ENCODE assay signal across 19 cellular contexts in genomic region chr6:168227840-168228239, GRCh38.
DNase-seq lines count a peak whose midpoint lies in the region; ATAC-seq and TF ChIP-seq lines count a peak whose summit lies in the region.
"Had no signal": no experiment of that assay in that cellular context is flagged by ENCODE, and none has a peak within 500 bp of the region (broad histone marks: within the 10 kb centered on the region; RNA-seq: fewer than 3 reads in every experiment).

No MANE protein-coding gene starts in this region.

- H2BK120ac ChIP-seq in H9 (ENCODE audit: low read depth, low read length, poor library complexity, severe bottlenecking), result no peak overlapping the region

- H3K4me3 ChIP-seq in endodermal cell (ENCODE audit: low read length) (no peak overlapping the region), BE2C (ENCODE audit: low read depth, low read length) (no peak overlapping the region), heart left ventricle (no peak overlapping the region)
- H3K4me3 ChIP-seq: BLaER1 treated with 17β-estradiol and CSF1 and Interleukin-3, amounts not matched to agents 10 nM and 100 nM; GM12878 had no signal

- no peak for ATAC-seq in natural killer cell treated with Interleukin-12 subunit alpha and Interleukin-12 subunit beta and Interleukin-15 and Interleukin-18, amount 100 ng/mL, for 72 hours
- ATAC-seq in natural killer cell (no peak), heart left ventricle (no peak)
- ATAC-seq: CD8-positive, alpha-beta T cell; GM12878 had no signal

- no peak for TF ChIP-seq POLR2A in heart left ventricle (IDR thresholded peaks at IDR 0.05)

- peaks cover 0 to 17% of the 10 kb centered on the region in 2 donors for H3K27me3 Mint-ChIP-seq in natural killer cell treated with Interleukin-12 subunit alpha and Interleukin-12 subunit beta and Interleukin-15 and Interleukin-18, amount 100 ng/mL, for 72 hours
- H3K27me3 Mint-ChIP-seq in natural killer cell (ENCODE audit: low read depth in 2 of 2) (peaks cover 9 to 12% of the 10 kb centered on the region in 2 donors), H9 (ENCODE audit: low read depth) (peaks cover 3% of the 10 kb centered on the region; the same call in 1 of the 2 replicates), endodermal cell (ENCODE audit: insufficient read depth) (peaks cover 4% of the 10 kb centered on the region), nephron (ENCODE audit: low read depth) (peaks cover 13% of the 10 kb centered on the region)

- no peaks in the 10 kb centered on the region for H3K9me3 ChIP-seq in H9 (ENCODE audit: control insufficient read depth, low read depth, low read length)
- no peaks in the 10 kb centered on the region for H3K9me3 ChIP-seq in endodermal cell (ENCODE audit: control insufficient read depth, low read length)
- H3K9me3 ChIP-seq in BE2C, result no peaks in the 10 kb centered on the region
- no peaks in the 10 kb centered on the region for H3K9me3 ChIP-seq in heart left ventricle
- H3K9me3 ChIP-seq: BLaER1 treated with 17β-estradiol and CSF1 and Interleukin-3, amounts not matched to agents 10 nM and 100 nM; Caco-2 had no signal

- H3K4me1 Mint-ChIP-seq in natural killer cell treated with Interleukin-12 subunit alpha and Interleukin-12 subunit beta and Interleukin-15 and Interleukin-18, amount 100 ng/mL, for 72 hours (ENCODE audit: low read depth in 2 of 2), result no peaks in the 10 kb centered on the region
- H3K4me1 Mint-ChIP-seq in natural killer cell (no peaks in the 10 kb centered on the region), H9 (peaks cover 26 to 45% of the 10 kb centered on the region in 2 experiments), endodermal cell (peaks cover 29% of the 10 kb centered on the region), nephron (peaks cover 66% of the 10 kb centered on the region)

- H3K36me3 Mint-ChIP-seq in natural killer cell treated with Interleukin-12 subunit alpha and Interleukin-12 subunit beta and Interleukin-15 and Interleukin-18, amount 100 ng/mL, for 72 hours, result no peaks in the 10 kb centered on the region
- H3K36me3 Mint-ChIP-seq in natural killer cell, result no peaks in the 10 kb centered on the region
- H3K36me3 Mint-ChIP-seq in H9 (ENCODE audit: insufficient read depth in 1 of 3, low read depth in 3 of 3), result no peaks in the 10 kb centered on the region
- no peaks in the 10 kb centered on the region for H3K36me3 Mint-ChIP-seq in endodermal cell (ENCODE audit: low read depth)
- H3K36me3 Mint-ChIP-seq in nephron (ENCODE audit: low read depth), result no peaks in the 10 kb centered on the region
- H3K36me3 Mint-ChIP-seq: CD8-positive, alpha-beta T cell had no signal

- TF ChIP-seq CTCF in natural killer cell (IDR thresholded peaks at IDR 0.05), result no peak
- no peak for TF ChIP-seq CTCF in H9 (conservative IDR thresholded peaks at IDR 0.05)
- no peak for TF ChIP-seq CTCF in endodermal cell (conservative IDR thresholded peaks at IDR 0.05)
- TF ChIP-seq CTCF in nephron (IDR thresholded peaks at IDR 0.05; ENCODE audit: unreplicated experiment in 3 of 3), result no peak
- no peak for TF ChIP-seq CTCF in BE2C (IDR thresholded peaks at IDR 0.05; ENCODE audit: low read depth, low read length)
- no peak for TF ChIP-seq CTCF in heart left ventricle (IDR thresholded peaks at IDR 0.05)

- H4K20me1 ChIP-seq in H9 (ENCODE audit: control insufficient read depth, insufficient read depth, insufficient read length), result no peaks in the 10 kb centered on the region
- H4K20me1 ChIP-seq: BLaER1 treated with 17β-estradiol and CSF1 and Interleukin-3, amounts not matched to agents 10 nM and 100 nM had no signal

- no peak overlapping the region for H2BK5ac ChIP-seq in H9 (ENCODE audit: insufficient read length, low read length)

- H2AFZ ChIP-seq in H9 (ENCODE audit: low read length), result no peak overlapping the region

- H3K79me1 ChIP-seq in H9 (ENCODE audit: insufficient read depth, low read depth, low read length, poor library complexity, severe bottlenecking), result no peaks in the 10 kb centered on the region

- no peak overlapping the region for H2BK12ac ChIP-seq in H9 (ENCODE audit: insufficient read length, low read depth, low read length)

- H3K4me2 ChIP-seq in H9 (ENCODE audit: insufficient read depth, insufficient read length, low read length), result no peak overlapping the region
- H3K4me2 ChIP-seq: BLaER1 treated with 17β-estradiol and CSF1 and Interleukin-3, amounts not matched to agents 10 nM and 100 nM had no signal

- no peak overlapping the region for H3K4ac ChIP-seq in H9 (ENCODE audit: low read depth, low read length)

- H3K27me3 ChIP-seq in H9 (ENCODE audit: insufficient read depth, low read length), result no peaks in the 10 kb centered on the region
- no peaks in the 10 kb centered on the region for H3K27me3 ChIP-seq in endodermal cell (ENCODE audit: control insufficient read depth, insufficient read depth, low read length, poor library complexity, severe bottlenecking)
- H3K27me3 ChIP-seq in BE2C, result no peaks in the 10 kb centered on the region
- H3K27me3 ChIP-seq in heart left ventricle, result peaks cover 0 to 18% (median 0%) of the 10 kb centered on the region in 9 donors

- H3T11ph ChIP-seq in H9 (ENCODE audit: low read length), result no peak overlapping the region

- no peak overlapping the region for H3K4me3 Mint-ChIP-seq in natural killer cell treated with Interleukin-12 subunit alpha and Interleukin-12 subunit beta and Interleukin-15 and Interleukin-18, amount 100 ng/mL, for 72 hours
- no peak overlapping the region for H3K4me3 Mint-ChIP-seq in natural killer cell
- H3K4me3 Mint-ChIP-seq in H9, result no peak overlapping the region
- H3K4me3 Mint-ChIP-seq in endodermal cell, result no peak overlapping the region
- no peak overlapping the region for H3K4me3 Mint-ChIP-seq in nephron
- H3K4me3 Mint-ChIP-seq: CD4-positive, alpha-beta T cell; CD8-positive, alpha-beta T cell had no signal

- no peak overlapping the region for H3K27ac Mint-ChIP-seq in natural killer cell treated with Interleukin-12 subunit alpha and Interleukin-12 subunit beta and Interleukin-15 and Interleukin-18, amount 100 ng/mL, for 72 hours
- H3K27ac Mint-ChIP-seq in natural killer cell (no peak overlapping the region), H9 (no peak overlapping the region), endodermal cell (no peak overlapping the region), nephron (peak overlapping the region in 2 of 3 experiments; percentile 73 to 87)
- H3K27ac Mint-ChIP-seq: CD4-positive, alpha-beta T cell; CD8-positive, alpha-beta T cell had no signal

- H3K18ac ChIP-seq in H9 (ENCODE audit: insufficient read length, low read depth, low read length), result no peak overlapping the region

- H3K23ac ChIP-seq in H9 (ENCODE audit: insufficient read length, low read depth, low read length), result no peak overlapping the region

- H3K14ac ChIP-seq in H9 (ENCODE audit: insufficient read depth, low read length), result 0 out of 2 replicates have a peak overlapping the region, but pooled peaks have one; percentile 16

- intact Hi-C loops in natural killer cell (cut with micrococcal nuclease) (no loop called here), heart left ventricle (cut with DNase I) (no loop called here)

- no peak overlapping the region for H2BK20ac ChIP-seq in H9 (ENCODE audit: low read depth, low read length, poor library complexity, severe bottlenecking)

- no peak overlapping the region for H4K91ac ChIP-seq in H9 (ENCODE audit: insufficient read length, low read depth, low read length)

- no peaks in the 10 kb centered on the region for H3K36me3 ChIP-seq in endodermal cell (ENCODE audit: control insufficient read depth, insufficient read depth, low read length)
- no peaks in the 10 kb centered on the region for H3K36me3 ChIP-seq in BE2C
- no peaks in the 10 kb centered on the region for H3K36me3 ChIP-seq in heart left ventricle
- H3K36me3 ChIP-seq: BLaER1 treated with 17β-estradiol and CSF1 and Interleukin-3, amounts not matched to agents 10 nM and 100 nM had no signal

- no peak overlapping the region for H2AK5ac ChIP-seq in H9 (ENCODE audit: insufficient read length, low read length)

- H4K5ac ChIP-seq in H9 (ENCODE audit: insufficient read length, low read depth, low read length), result no peak overlapping the region

- no peaks in the 10 kb centered on the region for H3K79me2 ChIP-seq in H9 (ENCODE audit: insufficient read depth, low read length)

- H3K4me1 ChIP-seq in H9 (ENCODE audit: insufficient read depth, low read length), result peaks cover 7% of the 10 kb centered on the region; the same call in 1 of the 2 replicates
- peaks cover 9% of the 10 kb centered on the region for H3K4me1 ChIP-seq in endodermal cell (ENCODE audit: control insufficient read depth, insufficient read depth, low read length)
- H3K4me1 ChIP-seq in BE2C, result no peaks in the 10 kb centered on the region
- H3K4me1 ChIP-seq in heart left ventricle, result peaks cover 0 to 17% (median 0%) of the 10 kb centered on the region in 12 donors
- H3K4me1 ChIP-seq: Caco-2 had no signal

- DNase-seq in natural killer cell treated with Interleukin-12 subunit alpha and Interleukin-12 subunit beta and Interleukin-15 and Interleukin-18, amount 100 ng/mL, for 72 hours (ENCODE audit: low spot score), result peak; percentile 39
- DNase-seq in natural killer cell, result no peak
- DNase-seq in H9, result no peak
- peak; percentile 36 for DNase-seq in endodermal cell
- DNase-seq in BE2C, result no peak
- no peak for DNase-seq in SHP77 (lab: John Stamatoyannopoulos, UW)
- DNase-seq in heart left ventricle, result no peak
- DNase-seq: 8988T; ACHN; Caco-2; Calu3; CD4-positive, alpha-beta T cell; CD8-positive, alpha-beta T cell; DMS79 treated with DMSO at 0.1 percent for 48 hours; GDM1 had no signal

- H4K8ac ChIP-seq in H9 (replicated peaks; ENCODE audit: insufficient read length, low read depth, low read length), result no peak overlapping the region

- H2BK15ac ChIP-seq in H9 (ENCODE audit: low read depth, low read length), result no peak overlapping the region

- no peak overlapping the region for H3K56ac ChIP-seq in H9 (ENCODE audit: insufficient read length, low read depth, low read length)

- no CpG with 5 or more reads among the region's 15 CpGs for WGBS in H9 (ENCODE audit: extremely low coverage, insufficient read length, low lambda C conversion rate)
- 92% methylated on average over 13 to 15 of the region's 15 CpGs for WGBS in endodermal cell (ENCODE audit: insufficient coverage in 1 of 2, insufficient read length in 1 of 2), 2 experiments
- WGBS in heart left ventricle, 4 donors, result 80 to 93% (median 90%) methylated on average over 15 of the region's 15 CpGs

- no peaks in the 10 kb centered on the region for H3K23me2 ChIP-seq in H9 (ENCODE audit: insufficient read length, low read depth, low read length, poor library complexity, severe bottlenecking)

- no peak overlapping the region for H3K27ac ChIP-seq in H9 (ENCODE audit: insufficient read length, low read depth, low read length)
- no peak overlapping the region for H3K27ac ChIP-seq in endodermal cell (ENCODE audit: low read depth, low read length)
- no peak overlapping the region for H3K27ac ChIP-seq in heart left ventricle
- H3K27ac ChIP-seq: BLaER1 treated with 17β-estradiol and CSF1 and Interleukin-3, amounts not matched to agents 10 nM and 100 nM; C4-2B had no signal

- no peaks in the 10 kb centered on the region for H3K9me3 Mint-ChIP-seq in natural killer cell treated with Interleukin-12 subunit alpha and Interleukin-12 subunit beta and Interleukin-15 and Interleukin-18, amount 100 ng/mL, for 72 hours
- H3K9me3 Mint-ChIP-seq in natural killer cell (no peaks in the 10 kb centered on the region), H9 (no peaks in the 10 kb centered on the region), endodermal cell (no peaks in the 10 kb centered on the region), nephron (no peaks in the 10 kb centered on the region)
- H3K9me3 Mint-ChIP-seq: CD4-positive, alpha-beta T cell; CD8-positive, alpha-beta T cell had no signal

- no peak overlapping the region for H3K9ac ChIP-seq in H9 (ENCODE audit: extremely low read depth, insufficient read length, low read length)
- no peak overlapping the region for H3K9ac ChIP-seq in endodermal cell (ENCODE audit: extremely low read depth, low read length, poor library complexity, severe bottlenecking)
- H3K9ac ChIP-seq: BLaER1 treated with 17β-estradiol and CSF1 and Interleukin-3, amounts not matched to agents 10 nM and 100 nM had no signal

Comparison
In these comparisons a context has a peak if more than half of its experiments do, and no peak if none do; other contexts are left out.
1. DNase-seq: peak in natural killer cell treated with Interleukin-12 subunit alpha and Interleukin-12 subunit beta and Interleukin-15 and Interleukin-18, amount 100 ng/mL, for 72 hours (single experiment) and endodermal cell (single experiment); none in natural killer cell (single experiment), H9 (single experiment), BE2C (single experiment), SHP77 (0 of 2) and heart left ventricle (0 of 5).
2. H3K27ac Mint-ChIP-seq: peak in nephron (2 of 3); none in natural killer cell treated with Interleukin-12 subunit alpha and Interleukin-12 subunit beta and Interleukin-15 and Interleukin-18, amount 100 ng/mL, for 72 hours (0 of 2), natural killer cell (0 of 2), H9 (0 of 3) and endodermal cell (single experiment).